ENCODE assay signal across 14 cellular contexts in genomic region chr2:143545643-143546275, GRCh38.
DNase-seq lines count a peak whose midpoint lies in the region; ATAC-seq, FAIRE-seq and TF ChIP-seq lines count a peak whose summit lies in the region.
"Had no signal": no experiment of that assay in that cellular context is flagged by ENCODE, and none has a peak within 500 bp of the region (broad histone marks: within the 10 kb centered on the region; RNA-seq: fewer than 3 reads in every experiment).

No MANE protein-coding gene starts in this region.

- no peak for TF ChIP-seq POLR2A in HepG2 (IDR thresholded peaks at IDR 0.05; ENCODE audit: insufficient read depth in 1 of 2, low read depth in 2 of 2, low read length in 2 of 2)

- no peak overlapping the region for H3K9ac ChIP-seq in HepG2 (ENCODE audit: insufficient read depth, low read depth, low read length)

- no peak overlapping the region for H2AFZ ChIP-seq in HepG2 (ENCODE audit: low read length)

- TF ChIP-seq EP300 in HepG2 (IDR thresholded peaks at IDR 0.05; ENCODE audit: low read depth in 2 of 2, low read length in 2 of 2) (no peak), HepG2 (CRISPR knock-in tag; IDR thresholded peaks at IDR 0.05; ENCODE audit: borderline replicate concordance) (no peak)

- H3K4me1 ChIP-seq in HEK293 (ENCODE audit: control insufficient read depth, insufficient read depth, low read length) (no peaks in the 10 kb centered on the region), HepG2 (ENCODE audit: insufficient read depth, low read length) (no peaks in the 10 kb centered on the region)

- H3K36me3 ChIP-seq in HEK293 (ENCODE audit: control insufficient read depth in 2 of 2, insufficient read depth in 1 of 2, low read length in 2 of 2) (no peaks in the 10 kb centered on the region), HepG2 (replicated peaks in 1 of 2; ENCODE audit: control insufficient read depth in 1 of 2, insufficient read depth in 2 of 2, low read length in 2 of 2) (no peaks in the 10 kb centered on the region)
- H3K36me3 ChIP-seq: left lung had no signal

- peak overlapping the region; percentile 74 to 96 (median 88) for H3K27ac Mint-ChIP-seq in nephron

- POLR2A ChIA-PET in HEK293 (lab: Yijun Ruan, JAX), result no interaction called here
- POLR2A ChIA-PET in HepG2 (lab: Yijun Ruan, JAX), result no interaction called here

- 26% methylated on average over 7 of the region's 7 CpGs for WGBS in HepG2 (ENCODE audit: low lambda C conversion rate)

- no peaks in the 10 kb centered on the region for H3K27me3 ChIP-seq in HepG2 (ENCODE audit: control insufficient read depth in 1 of 2, insufficient read depth in 2 of 2, low read length in 2 of 2)
- H3K27me3 ChIP-seq: left lung had no signal

- no peaks in the 10 kb centered on the region for H3K27me3 Mint-ChIP-seq in nephron (ENCODE audit: low read depth)

- H3K4me2 ChIP-seq in HepG2 (ENCODE audit: low read depth, low read length), result no peak overlapping the region

- ATAC-seq in HepG2, result no peak
- ATAC-seq: left lung had no signal

- no peaks in the 10 kb centered on the region for H4K20me1 ChIP-seq in HepG2 (ENCODE audit: insufficient read depth, low read length)

- no peak overlapping the region for H3K4me3 Mint-ChIP-seq in nephron

- H3K27ac ChIP-seq in HEK293 (ENCODE audit: extremely low read depth, low read depth, low read length) (no peak overlapping the region), HepG2 (ENCODE audit: extremely low read length, insufficient read depth, low read length) (no peak overlapping the region)

- no peaks in the 10 kb centered on the region for H3K79me2 ChIP-seq in HepG2 (ENCODE audit: insufficient read depth, low read length)

- H3K4me3 ChIP-seq in HEK293 (ENCODE audit: low read depth, low read length), result no peak overlapping the region
- H3K4me3 ChIP-seq in astrocyte of the spinal cord (ENCODE audit: low read depth, low read length), result no peak overlapping the region
- H3K4me3 ChIP-seq in HepG2 (replicated peaks in 1 of 3; ENCODE audit: insufficient read depth in 1 of 3, low read depth in 2 of 3, low read length in 3 of 3), result no peak overlapping the region
- H3K4me3 ChIP-seq: left lung had no signal

- H3K36me3 Mint-ChIP-seq in nephron (ENCODE audit: low read depth), result no peaks in the 10 kb centered on the region

- H3K9me3 ChIP-seq in HEK293 (ENCODE audit: control insufficient read depth, insufficient read depth, low read depth, low read length), result no peaks in the 10 kb centered on the region
- H3K9me3 ChIP-seq in HepG2 (ENCODE audit: low read length), result no peaks in the 10 kb centered on the region
- H3K9me3 ChIP-seq: left lung had no signal

- no TSS peak for BruUV-seq in HepG2 (replicated peaks; lab: Mats Ljungman, UMichigan)

- peaks cover 14% of the 10 kb centered on the region for H3K4me1 Mint-ChIP-seq in nephron

- intact Hi-C loops in HepG2 (cut with micrococcal nuclease; ENCODE audit: unreplicated experiment), result no loop called here

- TF ChIP-seq RAD21 in HepG2 (CRISPR knock-in tag; IDR thresholded peaks at IDR 0.05), result no peak

- peaks cover 15% of the 10 kb centered on the region for H3K9me3 Mint-ChIP-seq in nephron

- no peak for FAIRE-seq in RCC 7860 (lab: Jason Lieb, UNC)
- no peak for FAIRE-seq in HepG2 (lab: Jason Lieb, UNC)
- FAIRE-seq: colon, frontal cortex had no signal

- in situ Hi-C loops in astrocyte of the spinal cord (cut with HindIII; ENCODE audit: low sequenced_read_pairs), result no loop called here
- in situ Hi-C loops in HepG2 (cut with HindIII; ENCODE audit: extremely low pct_ligation_motif_present, low pct_unique_long_range_greater_than_20kb), result no loop called here

- CTCF ChIA-PET in HEK293 (lab: Yijun Ruan, JAX) (no interaction called here), HepG2 (lab: Yijun Ruan, JAX; ENCODE audit: low intra/inter-chr PET ratio, low total read pairs) (no interaction called here)

- DNase-seq in A172 (ENCODE audit: low spot score), result peak; percentile 18
- peak; percentile 57 for DNase-seq in astrocyte of the spinal cord (ENCODE audit: low read depth, low spot score)
- no peak for DNase-seq in RCC 7860 (ENCODE audit: low spot score)
- no peak for DNase-seq in DMS53 treated with DMSO at 0.1 percent for 48 hours (lab: John Stamatoyannopoulos, UW; ENCODE audit: unreplicated experiment)
- no peak for DNase-seq in HepG2 (ENCODE audit: low spot score)
- no peak for DNase-seq in NCI-H1694 treated with DMSO at 0.1 percent for 48 hours (lab: John Stamatoyannopoulos, UW)
- DNase-seq: activated naive CD4-positive, alpha-beta T cell treated with anti-CD3 and anti-CD28 coated beads, Interleukin-2, amount 50 U/mL, for 16 hours; left lung; T-helper 9 cell; trophoblast cell had no signal

- no peak for TF ChIP-seq CTCF in HEK293 (tag by site-specific recombination; IDR thresholded peaks at IDR 0.05)
- TF ChIP-seq CTCF in astrocyte of the spinal cord (IDR thresholded peaks at IDR 0.05; ENCODE audit: low read depth, low read length), result no peak
- TF ChIP-seq CTCF in nephron (IDR thresholded peaks at IDR 0.05; ENCODE audit: unreplicated experiment in 3 of 3), result no peak
- no peak for TF ChIP-seq CTCF in HepG2 (CRISPR knock-in tag; IDR thresholded peaks at IDR 0.05)

TF ChIP-seq in HEK293, 187 proteins besides CTCF, POLR2A, EP300 and RAD21 (continues in another document):
- TF ChIP-seq ZSCAN30 (tag by site-specific recombination; IDR thresholded peaks at IDR 0.05), result no peak
- no peak for TF ChIP-seq ZNF138 (tag by site-specific recombination; IDR thresholded peaks at IDR 0.05; ENCODE audit: borderline replicate concordance)
- no peak for TF ChIP-seq ZNF785 (tag by site-specific recombination; IDR thresholded peaks at IDR 0.05)
- TF ChIP-seq ZFP37 (tag by site-specific recombination; IDR thresholded peaks at IDR 0.05), result no peak
- TF ChIP-seq BCL11A (tag by site-specific recombination; IDR thresholded peaks at IDR 0.05; ENCODE audit: low read depth), result no peak
- TF ChIP-seq ATF2 (tag by site-specific recombination; IDR thresholded peaks at IDR 0.05; ENCODE audit: low read depth), result peak; percentile 54

TF ChIP-seq in HepG2, 621 proteins besides CTCF, POLR2A, EP300 and RAD21 (continues in another document):
- TF ChIP-seq TBX3 (IDR thresholded peaks at IDR 0.05; ENCODE audit: borderline replicate concordance), result no peak
- TF ChIP-seq HNRNPL (IDR thresholded peaks at IDR 0.05; ENCODE audit: low read depth, low read length), result no peak
- no peak for TF ChIP-seq HNF4A (CRISPR knock-in tag; IDR thresholded peaks at IDR 0.05)
- TF ChIP-seq PCBP2 (optimal IDR thresholded peaks at IDR 0.05; ENCODE audit: low read depth, low read length, poor library complexity, severe bottlenecking), result no peak
- TF ChIP-seq ZNF792 (CRISPR knock-in tag; IDR thresholded peaks at IDR 0.05), result no peak
- no peak for TF ChIP-seq DMTF1 (CRISPR knock-in tag; IDR thresholded peaks at IDR 0.05)
- no peak for TF ChIP-seq DPF2 (CRISPR knock-in tag; IDR thresholded peaks at IDR 0.05; ENCODE audit: borderline replicate concordance, low read depth)
- TF ChIP-seq FOXA1 (IDR thresholded peaks at IDR 0.05), result no peak
- TF ChIP-seq FOXA1 (CRISPR knock-in tag; IDR thresholded peaks at IDR 0.05), result no peak

Comparison
In these comparisons a context has a peak if more than half of its experiments do, and no peak if none do; other contexts are left out.
1. DNase-seq: peak in A172 (single experiment) and astrocyte of the spinal cord (single experiment); none in RCC 7860 (single experiment), DMS53 treated with DMSO at 0.1 percent for 48 hours (single experiment), HepG2 (single experiment) and NCI-H1694 treated with DMSO at 0.1 percent for 48 hours (single experiment).